In the genomic region with DNA sequence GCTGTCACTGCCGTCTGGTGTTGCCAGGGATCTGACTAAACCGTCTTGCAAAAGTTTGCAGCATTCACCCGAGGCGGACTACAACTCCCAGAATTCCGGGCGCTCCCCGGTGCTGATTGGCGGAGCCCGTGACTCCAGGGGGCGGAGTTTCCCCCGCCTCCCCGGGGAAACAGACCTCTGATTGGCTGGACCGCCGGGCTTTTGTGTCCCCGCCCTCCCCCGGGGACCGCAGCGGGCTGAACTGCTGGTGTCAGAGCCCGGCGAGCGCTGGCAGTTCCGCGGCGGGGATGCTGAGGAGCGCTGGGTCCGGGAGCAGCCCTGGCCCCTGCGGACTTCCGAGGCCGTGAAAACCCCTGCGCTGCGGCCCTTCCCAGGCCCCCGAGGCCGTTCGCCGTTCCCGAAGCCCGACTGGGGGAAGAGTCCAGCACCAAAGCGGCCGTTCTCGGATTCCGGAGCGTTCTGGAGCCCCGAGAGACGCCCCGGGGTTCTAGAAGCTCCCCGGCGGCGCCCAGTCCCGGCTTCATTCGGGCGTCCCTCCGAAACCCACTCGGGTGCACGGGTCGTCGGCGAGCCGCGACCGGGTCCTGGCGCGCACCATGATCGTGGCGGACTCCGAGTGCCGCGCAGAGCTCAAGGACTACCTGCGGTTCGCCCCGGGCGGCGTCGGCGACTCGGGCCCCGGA, we compare ENCODE assay signal across 8 cellular contexts. TPM values are rescaled to one million over a fixed set of nuclear protein-coding genes. Genes with fewer than 3 reads are reported as not detected.
DNase-seq lines count a peak whose midpoint lies in the region; ATAC-seq and TF ChIP-seq lines count a peak whose summit lies in the region.

Gene SESN2, plus strand, starts transcription at position 267 of the 683 bp plus-strand sequence. Its CDS starts 330 bp downstream, at position 597.

- H3K36me3 Mint-ChIP-seq in CD14-positive monocyte: peaks cover 5 to 12% of the 10 kb centered on the region in 2 donors
- peaks cover 8% of the 10 kb centered on the region for H3K36me3 Mint-ChIP-seq in activated CD4-positive, alpha-beta memory T cell treated with anti-CD3 and anti-CD28 coated beads for 36 hours

- H3K9ac ChIP-seq in liver (ENCODE audit: low read depth in 1 of 2, low read length in 2 of 2): peak within 1 kb of the TSS; percentile 47 to 84

- peak within 1 kb of the TSS; percentile 75 to 98 (median 85) for H3K4me3 ChIP-seq in liver (ENCODE audit: low read depth in 1 of 3, low read length in 3 of 3)

- no peaks in the 10 kb centered on the region for H3K27me3 ChIP-seq in liver (ENCODE audit: control insufficient read depth in 4 of 4, insufficient read depth in 4 of 4, low read length in 3 of 4)

- CTCF ChIA-PET in activated CD4-positive, alpha-beta memory T cell treated with anti-CD3 and anti-CD28 coated beads for 36 hours (lab: Charles Lee): interaction anchor here (0.9 to 4.5 kb wide), 4 partner anchors 11 to 101 kb away, joined by 3 to 61 read pairs (median 4); no protein-coding TSS in a partner anchor

- peaks cover 26% of the 10 kb centered on the region for H3K4me1 Mint-ChIP-seq in CD14-positive monocyte
- peaks cover 45% of the 10 kb centered on the region for H3K4me1 Mint-ChIP-seq in activated CD4-positive, alpha-beta memory T cell treated with anti-CD3 and anti-CD28 coated beads for 36 hours (ENCODE audit: low read depth)

- intact Hi-C loops in CD14-positive monocyte (cut with micrococcal nuclease): loop anchor here in 1 of 2 donors (5.0 to 10.0 kb wide), 2 partner anchors 248 to 475 kb away; partner anchors contain the start of genes RCC1 and YTHDF2
- intact Hi-C loops in activated CD4-positive, alpha-beta memory T cell treated with anti-CD3 and anti-CD28 coated beads for 36 hours (cut with micrococcal nuclease): loop anchor here (1.0 kb wide), 2 partner anchors 11 to 69 kb away; no protein-coding TSS in a partner anchor

- H3K36me3 ChIP-seq in liver (ENCODE audit: control insufficient read depth in 4 of 4, insufficient read depth in 3 of 4, low read depth in 1 of 4, low read length in 3 of 4): no peaks in the 10 kb centered on the region

- H3K4me3 Mint-ChIP-seq in CD14-positive monocyte: peak within 1 kb of the TSS; percentile 80 to 81
- peak within 1 kb of the TSS; percentile 74 for H3K4me3 Mint-ChIP-seq in activated CD4-positive, alpha-beta memory T cell treated with anti-CD3 and anti-CD28 coated beads for 36 hours

- peak within 1 kb of the TSS; percentile 82 to 94 for H3K27ac ChIP-seq in liver (ENCODE audit: low read depth in 1 of 2, low read length in 2 of 2)

- peak; percentile 100 for DNase-seq in CD14-positive monocyte (ENCODE audit: low spot score)
- peak; percentile 100 for DNase-seq in NCI-H82 (lab: John Stamatoyannopoulos, UW)
- peak; percentile 100 for DNase-seq in activated CD4-positive, alpha-beta memory T cell treated with anti-CD3 and anti-CD28 coated beads for 36 hours
- DNase-seq in dermis microvascular lymphatic vessel endothelial cell (ENCODE audit: low read depth in 2 of 2): peak; percentile 87 to 98
- peak; percentile 100 for DNase-seq in stimulated activated CD4-positive, alpha-beta T cell treated with anti-CD3 and anti-CD28 coated beads, Interleukin-4, amount 100 ng/mL, for 24 hours

- peaks cover 15 to 22% (median 16%) of the 10 kb centered on the region in 3 donors for H3K27me3 Mint-ChIP-seq in CD14-positive monocyte (ENCODE audit: low read depth in 3 of 3)
- no peaks in the 10 kb centered on the region for H3K27me3 Mint-ChIP-seq in activated CD4-positive, alpha-beta memory T cell treated with anti-CD3 and anti-CD28 coated beads for 36 hours

- peaks cover 0 to 3% (median 0%) of the 10 kb centered on the region in 7 donors for H3K9me3 Mint-ChIP-seq in CD14-positive monocyte
- H3K9me3 Mint-ChIP-seq in activated CD4-positive, alpha-beta memory T cell treated with anti-CD3 and anti-CD28 coated beads for 36 hours: no peaks in the 10 kb centered on the region

- ATAC-seq in GM19397 (IDR thresholded peaks at IDR 0.05; ENCODE audit: unreplicated experiment): peak; percentile 94
- ATAC-seq in HG03571 (IDR thresholded peaks at IDR 0.05; ENCODE audit: unreplicated experiment): peak; percentile 86

- whole genome bisulfite sequencing in liver: under 1% methylated on average over 76 of the region's 76 CpGs

- H3K9me3 ChIP-seq in liver (ENCODE audit: control insufficient read depth in 4 of 4, low read length in 3 of 4): no peaks in the 10 kb centered on the region

- TF ChIP-seq RAD21 in liver (IDR thresholded peaks at IDR 0.05): peak; percentile 19 to 37

- TF ChIP-seq CTCF in CD14-positive monocyte (IDR thresholded peaks at IDR 0.05) (no peak), liver (IDR thresholded peaks at IDR 0.05; ENCODE audit: low read depth, low read length, missing input control) (no peak)

- H3K27ac Mint-ChIP-seq in CD14-positive monocyte: peak within 1 kb of the TSS; percentile 95 to 99 (median 96)
- peak within 1 kb of the TSS; percentile 84 for H3K27ac Mint-ChIP-seq in activated CD4-positive, alpha-beta memory T cell treated with anti-CD3 and anti-CD28 coated beads for 36 hours

- POLR2A ChIA-PET in activated CD4-positive, alpha-beta memory T cell treated with anti-CD3 and anti-CD28 coated beads for 36 hours (lab: Charles Lee): interaction anchor here (0.6 to 3.7 kb wide), 9 partner anchors 9 to 323 kb away, joined by 3 to 61 read pairs (median 6); partner anchors contain the start of genes ATP5IF1 and MED18

- peaks cover 0 to 38% (median 27%) of the 10 kb centered on the region in 4 donors for H3K4me1 ChIP-seq in liver (ENCODE audit: control insufficient read depth in 4 of 4, insufficient read depth in 4 of 4, low read length in 3 of 4)

TF ChIP-seq in liver, 16 proteins besides CTCF, POLR2A, EP300 and RAD21 (continues in another document):
- TF ChIP-seq FOXA1 (IDR thresholded peaks at IDR 0.05): no peak
- peak; percentile 97 for TF ChIP-seq TAF1 (conservative IDR thresholded peaks at IDR 0.05)
- no peak for TF ChIP-seq HNF4G (IDR thresholded peaks at IDR 0.05)
- TF ChIP-seq FOXA2 (IDR thresholded peaks at IDR 0.05): no peak
- peak in 1 of 2 donors; percentile 58 for TF ChIP-seq EGR1 (IDR thresholded peaks at IDR 0.05; ENCODE audit: low read depth in 2 of 2)
- peak; percentile 40 for TF ChIP-seq MAX (IDR thresholded peaks at IDR 0.05)
- peak; percentile 53 for TF ChIP-seq NR2F2 (IDR thresholded peaks at IDR 0.05)
- peak in 1 of 2 donors; percentile 64 for TF ChIP-seq GABPA (IDR thresholded peaks at IDR 0.05 in 1 of 2, conservative IDR thresholded peaks at IDR 0.05 in 1 of 2)
- peak; percentile 21 to 47 for TF ChIP-seq RXRA (IDR thresholded peaks at IDR 0.05)
- TF ChIP-seq SP1 (IDR thresholded peaks at IDR 0.05): peak; percentile 86
- peak; percentile 41 for TF ChIP-seq ZBTB33 (IDR thresholded peaks at IDR 0.05)
- TF ChIP-seq, protein P1, sequence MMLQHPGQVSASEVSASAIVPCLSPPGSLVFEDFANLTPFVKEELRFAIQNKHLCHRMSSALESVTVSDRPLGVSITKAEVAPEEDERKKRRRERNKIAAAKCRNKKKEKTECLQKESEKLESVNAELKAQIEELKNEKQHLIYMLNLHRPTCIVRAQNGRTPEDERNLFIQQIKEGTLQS (IDR thresholded peaks at IDR 0.05): peak; percentile 27
- TF ChIP-seq YY1 (IDR thresholded peaks at IDR 0.05): peak; percentile 68
- TF ChIP-seq, protein P2, sequence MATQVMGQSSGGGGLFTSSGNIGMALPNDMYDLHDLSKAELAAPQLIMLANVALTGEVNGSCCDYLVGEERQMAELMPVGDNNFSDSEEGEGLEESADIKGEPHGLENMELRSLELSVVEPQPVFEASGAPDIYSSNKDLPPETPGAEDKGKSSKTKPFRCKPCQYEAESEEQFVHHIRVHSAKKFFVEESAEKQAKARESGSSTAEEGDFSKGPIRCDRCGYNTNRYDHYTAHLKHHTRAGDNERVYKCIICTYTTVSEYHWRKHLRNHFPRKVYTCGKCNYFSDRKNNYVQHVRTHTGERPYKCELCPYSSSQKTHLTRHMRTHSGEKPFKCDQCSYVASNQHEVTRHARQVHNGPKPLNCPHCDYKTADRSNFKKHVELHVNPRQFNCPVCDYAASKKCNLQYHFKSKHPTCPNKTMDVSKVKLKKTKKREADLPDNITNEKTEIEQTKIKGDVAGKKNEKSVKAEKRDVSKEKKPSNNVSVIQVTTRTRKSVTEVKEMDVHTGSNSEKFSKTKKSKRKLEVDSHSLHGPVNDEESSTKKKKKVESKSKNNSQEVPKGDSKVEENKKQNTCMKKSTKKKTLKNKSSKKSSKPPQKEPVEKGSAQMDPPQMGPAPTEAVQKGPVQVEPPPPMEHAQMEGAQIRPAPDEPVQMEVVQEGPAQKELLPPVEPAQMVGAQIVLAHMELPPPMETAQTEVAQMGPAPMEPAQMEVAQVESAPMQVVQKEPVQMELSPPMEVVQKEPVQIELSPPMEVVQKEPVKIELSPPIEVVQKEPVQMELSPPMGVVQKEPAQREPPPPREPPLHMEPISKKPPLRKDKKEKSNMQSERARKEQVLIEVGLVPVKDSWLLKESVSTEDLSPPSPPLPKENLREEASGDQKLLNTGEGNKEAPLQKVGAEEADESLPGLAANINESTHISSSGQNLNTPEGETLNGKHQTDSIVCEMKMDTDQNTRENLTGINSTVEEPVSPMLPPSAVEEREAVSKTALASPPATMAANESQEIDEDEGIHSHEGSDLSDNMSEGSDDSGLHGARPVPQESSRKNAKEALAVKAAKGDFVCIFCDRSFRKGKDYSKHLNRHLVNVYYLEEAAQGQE (IDR thresholded peaks at IDR 0.05): peak; percentile 94

RNA-seq across cellular contexts. Expression of gene SESN2, which starts in this region (rescaled TPM):
- polyA plus RNA-seq in CD14-positive monocyte (1 to 10 TPM; 5.0 to 5.1 TPM), liver (10 to 100 TPM; 10.7 to 13.0 TPM)
- 10 to 100 TPM; 23.4 to 24.1 TPM for total RNA-seq in activated CD4-positive, alpha-beta memory T cell treated with anti-CD3 and anti-CD28 coated beads for 36 hours
- total RNA-seq in dermis microvascular lymphatic vessel endothelial cell (6.4 and 9.0 TPM in 2 replicates), liver (10 to 100 TPM in 1 of 2 donors, 1 to 10 TPM in 1; 5.5 to 10.6 TPM)

Comparison
In these comparisons a context has a peak if more than half of its experiments do, and no peak if none do; other contexts are left out.
1. Peak in every context shown above with its lines: DNase-seq, ATAC-seq, H3K4me3 ChIP-seq and H3K27ac ChIP-seq.